Comparison of ENCODE assay signal across 9 cellular contexts in the genomic region with DNA sequence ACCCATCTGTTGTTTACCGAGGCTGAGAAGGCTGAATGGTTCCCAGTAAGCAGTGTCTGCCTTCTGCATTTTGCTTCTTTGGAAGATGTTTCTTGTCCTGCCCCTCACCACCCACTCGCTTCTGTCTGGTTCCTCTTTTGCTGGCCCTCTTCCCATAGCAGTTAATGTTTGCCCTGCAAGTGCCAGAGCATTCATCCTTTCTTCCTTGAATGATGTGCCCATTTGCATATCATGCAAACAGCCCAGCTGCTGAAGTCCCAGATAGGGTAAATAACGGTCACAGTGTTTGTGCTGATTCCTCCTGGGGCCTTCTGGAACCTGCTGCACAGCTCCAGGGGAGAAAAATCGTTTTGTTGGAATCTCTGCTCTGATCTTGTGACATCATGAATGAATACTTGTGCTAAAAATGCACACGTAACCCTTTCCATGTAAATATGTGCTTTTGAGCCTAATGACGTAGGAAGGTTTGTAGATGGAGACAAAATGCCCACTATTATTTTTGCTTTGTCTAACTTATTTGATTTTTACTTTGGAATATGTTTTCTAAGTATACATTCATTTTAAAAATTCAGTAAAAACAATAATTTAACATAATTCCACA.
A peak's percentile ranks its signal among the peaks of the same experiment; 100 is the strongest.
DNase-seq lines count a peak whose midpoint lies in the region; ATAC-seq lines count a peak whose summit lies in the region.
"Had no signal": no experiment of that assay in that cellular context is flagged by ENCODE, and none has a peak within 500 bp of the region (broad histone marks: within the 10 kb centered on the region; RNA-seq: fewer than 3 reads in every experiment).

No MANE protein-coding gene starts in this region.

- no peaks in the 10 kb centered on the region for H3K4me1 Mint-ChIP-seq in effector memory CD8-positive, alpha-beta T cell (ENCODE audit: low read depth in 2 of 2)

- no peak overlapping the region for H3K4me3 Mint-ChIP-seq in effector memory CD8-positive, alpha-beta T cell

- H3K27ac Mint-ChIP-seq in effector memory CD8-positive, alpha-beta T cell = no peak overlapping the region

- ATAC-seq in HG02588 (IDR thresholded peaks at IDR 0.05; ENCODE audit: unreplicated experiment) = peak; percentile 70
- ATAC-seq in effector memory CD8-positive, alpha-beta T cell (replicated peaks) = no peak

- DNase-seq in DMS153 treated with DMSO at 0.1 percent for 48 hours (lab: John Stamatoyannopoulos, UW; ENCODE audit: unreplicated experiment) (peak; percentile 47), NCI-H2227 treated with DMSO at 0.1 percent for 48 hours (lab: John Stamatoyannopoulos, UW) (peak; percentile 16), iPS-NIHi11 (ENCODE audit: low spot score) (peak; percentile 18), OCI-M2 (lab: John Stamatoyannopoulos, UW; ENCODE audit: unreplicated experiment) (no peak), mucosa of gallbladder (ENCODE audit: low spot score) (no peak), T-helper 9 cell (no peak)
- no peak for DNase-seq in effector memory CD8-positive, alpha-beta T cell
- DNase-seq: small intestine had no signal

- H3K9me3 Mint-ChIP-seq in effector memory CD8-positive, alpha-beta T cell = peaks cover 12 to 14% of the 10 kb centered on the region in 2 donors

- no peaks in the 10 kb centered on the region for H3K36me3 Mint-ChIP-seq in effector memory CD8-positive, alpha-beta T cell (ENCODE audit: insufficient read depth)

- H3K27me3 Mint-ChIP-seq in effector memory CD8-positive, alpha-beta T cell = no peaks in the 10 kb centered on the region

Comparison
In these comparisons a context has a peak if more than half of its experiments do, and no peak if none do; other contexts are left out.
1. DNase-seq: peak in DMS153 treated with DMSO at 0.1 percent for 48 hours (single experiment), NCI-H2227 treated with DMSO at 0.1 percent for 48 hours (single experiment) and iPS-NIHi11 (single experiment); none in effector memory CD8-positive, alpha-beta T cell (0 of 3), OCI-M2 (single experiment), mucosa of gallbladder (single experiment) and T-helper 9 cell (single experiment).